8 cellular contexts compared by ENCODE assay signal in genomic region chr3:20041197-20041780, GRCh38. TPM values are rescaled to one million over a fixed set of nuclear protein-coding genes. Genes with fewer than 3 reads are reported as not detected.
A peak's percentile ranks its signal among the peaks of the same experiment; 100 is the strongest.
DNase-seq lines count a peak whose midpoint lies in the region; ATAC-seq, FAIRE-seq and TF ChIP-seq lines count a peak whose summit lies in the region.

No MANE protein-coding gene starts in this region.

- DNase-seq in EH (ENCODE audit: low read depth) (peak; percentile 77), SK-N-SH (peak; percentile 80), Right ventricle myocardium superior (peak; percentile 95), pancreas (peak; percentile 84 to 93 (median 88)), tibial nerve (ENCODE audit: low spot score in 2 of 2) (peak; percentile 83 to 88)
- DNase-seq in Jurkat, Clone E6-1 (ENCODE audit: low read depth, low spot score) = peak; percentile 62
- DNase-seq in activated naive CD8-positive, alpha-beta T cell treated with anti-CD3 and anti-CD28 coated beads for 36 hours = peak; percentile 77

- peak overlapping the region; percentile 52 for H2AFZ ChIP-seq in SK-N-SH (ENCODE audit: low read depth)

- no peaks in the 10 kb centered on the region for H3K79me2 ChIP-seq in SK-N-SH (ENCODE audit: insufficient read depth)

- H3K4me3 Mint-ChIP-seq in activated naive CD8-positive, alpha-beta T cell treated with anti-CD3 and anti-CD28 coated beads for 36 hours = peak overlapping the region; percentile 85

- H3K27me3 ChIP-seq in SK-N-SH (ENCODE audit: insufficient read depth) (no peaks in the 10 kb centered on the region), pancreas (no peaks in the 10 kb centered on the region), tibial nerve (no peaks in the 10 kb centered on the region)

- H3K36me3 Mint-ChIP-seq in activated naive CD8-positive, alpha-beta T cell treated with anti-CD3 and anti-CD28 coated beads for 36 hours = no peaks in the 10 kb centered on the region

- peaks cover 50% of the 10 kb centered on the region for H3K4me1 Mint-ChIP-seq in activated naive CD8-positive, alpha-beta T cell treated with anti-CD3 and anti-CD28 coated beads for 36 hours

- no peak for FAIRE-seq in pancreas (lab: Jason Lieb, UNC)

- peaks cover 11% of the 10 kb centered on the region for H3F3A ChIP-seq in SK-N-SH (replicated peaks; ENCODE audit: insufficient read depth)

- no peak for TF ChIP-seq RAD21 in SK-N-SH (IDR thresholded peaks at IDR 0.05; ENCODE audit: low read length)

- POLR2A ChIA-PET in SK-N-SH (lab: Yijun Ruan, JAX) = interaction anchor here (0.8 kb wide), 1 partner anchor 11 kb away, joined by 3 read pairs; no protein-coding TSS in a partner anchor

- peak overlapping the region; percentile 78 for H3K4me2 ChIP-seq in SK-N-SH

- CTCF ChIA-PET in SK-N-SH (lab: Yijun Ruan, JAX) = interaction anchor here (0.6 to 1.8 kb wide), 8 partner anchors 9 to 1901 kb away, joined by 3 to 4 read pairs (median 3); no protein-coding TSS in a partner anchor

- peaks cover 5% of the 10 kb centered on the region; the same call in 1 of the 2 replicates for H4K20me1 ChIP-seq in SK-N-SH (ENCODE audit: insufficient read depth)

- peak; percentile 54 to 62 for TF ChIP-seq POLR2A in tibial nerve (IDR thresholded peaks at IDR 0.05)

- TF ChIP-seq CTCF in SK-N-SH (IDR thresholded peaks at IDR 0.05) = no peak
- no peak for TF ChIP-seq CTCF in pancreas (IDR thresholded peaks at IDR 0.05)
- TF ChIP-seq CTCF in tibial nerve (IDR thresholded peaks at IDR 0.05) = no peak

- WGBS in SK-N-SH (ENCODE audit: low lambda C conversion rate) = 9% methylated on average over 12 of the region's 28 CpGs
- WGBS in pancreas, 2 donors = 0 to 1% methylated on average over 27 to 28 of the region's 28 CpGs
- 0 to 2% methylated on average over 27 to 28 of the region's 28 CpGs for WGBS in tibial nerve, 2 donors

- H3K36me3 ChIP-seq in SK-N-SH (replicated peaks in 1 of 2; ENCODE audit: control insufficient read depth in 1 of 2, insufficient read depth in 2 of 2, low read length in 1 of 2) (no peaks in the 10 kb centered on the region), pancreas (no peaks in the 10 kb centered on the region), tibial nerve (no peaks in the 10 kb centered on the region)

- no peaks in the 10 kb centered on the region for H3K9me2 ChIP-seq in SK-N-SH

- H3K27ac Mint-ChIP-seq in activated naive CD8-positive, alpha-beta T cell treated with anti-CD3 and anti-CD28 coated beads for 36 hours = peak overlapping the region; percentile 84

- H3K9ac ChIP-seq in SK-N-SH = peak overlapping the region; percentile 27; the same call in 1 of the 2 replicates

- no peak overlapping the region; a peak in 1 of 4 replicates for H3K27ac ChIP-seq in SK-N-SH (ENCODE audit: low read depth in 2 of 2, low read length in 1 of 2)
- peak overlapping the region; percentile 68 to 98 (median 92) for H3K27ac ChIP-seq in pancreas
- peak overlapping the region; percentile 92 to 99 (median 98) for H3K27ac ChIP-seq in tibial nerve

- H3K27me3 Mint-ChIP-seq in activated naive CD8-positive, alpha-beta T cell treated with anti-CD3 and anti-CD28 coated beads for 36 hours = no peaks in the 10 kb centered on the region

- H3K9me3 ChIP-seq in SK-N-SH (no peaks in the 10 kb centered on the region), pancreas (no peaks in the 10 kb centered on the region), tibial nerve (no peaks in the 10 kb centered on the region)

- TF ChIP-seq EP300 in SK-N-SH (IDR thresholded peaks at IDR 0.05; ENCODE audit: borderline replicate concordance in 1 of 2, low read depth in 1 of 2, low read length in 1 of 2) (peak in 1 of 2 experiments; percentile 39; a peak in 1 of 4 replicates), tibial nerve (IDR thresholded peaks at IDR 0.05) (peak in 1 of 2 donors; percentile 84)

- intact Hi-C loops in Right ventricle myocardium superior (cut with DNase I) = loop anchor here (5.0 to 10.0 kb wide), 2 partner anchors 94 to 144 kb away; partner anchors contain the start of genes RAB5A and SGO1
- intact Hi-C loops in pancreas (cut with DNase I) = no loop called here

- ATAC-seq in GM21717 (IDR thresholded peaks at IDR 0.05; ENCODE audit: unreplicated experiment) = peak; percentile 54
- ATAC-seq in Right ventricle myocardium superior (ENCODE audit: poor library complexity) = peak; percentile 85
- ATAC-seq in pancreas = peak; percentile 72 to 85 (median 80)

- no peaks in the 10 kb centered on the region for H3K9me3 Mint-ChIP-seq in activated naive CD8-positive, alpha-beta T cell treated with anti-CD3 and anti-CD28 coated beads for 36 hours

- peaks cover 5 to 21% of the 10 kb centered on the region in 2 experiments; a peak in 2 of 4 replicates for H3K4me1 ChIP-seq in SK-N-SH (ENCODE audit: control insufficient read depth in 1 of 2, insufficient read depth in 2 of 2, low read depth in 1 of 2, low read length in 1 of 2)
- peaks cover 0 to 34% (median 21%) of the 10 kb centered on the region in 3 donors for H3K4me1 ChIP-seq in pancreas
- H3K4me1 ChIP-seq in tibial nerve = peaks cover 0 to 51% (median 37%) of the 10 kb centered on the region in 4 donors

- peak overlapping the region; percentile 68 for H3K4me3 ChIP-seq in Jurkat, Clone E6-1 (ENCODE audit: low read length)
- H3K4me3 ChIP-seq in SK-N-SH (ENCODE audit: low read depth in 2 of 2, low read length in 1 of 2) (peak overlapping the region; percentile 66 to 77), pancreas (peak overlapping the region; percentile 49 to 84 (median 70)), tibial nerve (peak overlapping the region; percentile 76 to 97 (median 88))

TF ChIP-seq in SK-N-SH, 30 proteins besides CTCF, POLR2A, EP300 and RAD21 (continues in another document):
- TF ChIP-seq NFIC (IDR thresholded peaks at IDR 0.05; ENCODE audit: borderline replicate concordance) (no peak), REST (IDR thresholded peaks at IDR 0.05; ENCODE audit: low read depth, low read length) (no peak), MEF2A (IDR thresholded peaks at IDR 0.05; ENCODE audit: borderline replicate concordance, low read depth) (no peak), ELF1 (IDR thresholded peaks at IDR 0.05) (no peak), JUND (IDR thresholded peaks at IDR 0.05) (no peak), MXI1 (IDR thresholded peaks at IDR 0.05; ENCODE audit: low read depth, low read length) (peak; percentile 96), GABPA (IDR thresholded peaks at IDR 0.05; ENCODE audit: low read depth) (no peak; the same call in 1 of the 2 replicates), GATA2 (CRISPR knock-in tag; IDR thresholded peaks at IDR 0.05) (no peak), SIN3A (IDR thresholded peaks at IDR 0.05; ENCODE audit: borderline replicate concordance, low read depth, low read length) (peak; percentile 97)

RNA-seq across cellular contexts. Expression of gene KAT2B, which starts 1.0 kb away (rescaled TPM):
- 11.3 TPM for polyA plus RNA-seq in Jurkat, Clone E6-1 (2012; ENCODE audit: insufficient read depth, insufficient read length)
- polyA plus RNA-seq in SK-N-SH (2012; rRNA removed) = 2.1 and 2.8 TPM in 2 replicates
- polyA plus RNA-seq in SK-N-SH (2012; cell fraction: cytosol; rRNA removed) = 3.1 and 3.4 TPM in 2 replicates
- 1.5 and 3.0 TPM in 2 replicates for polyA plus RNA-seq in SK-N-SH (2012; cell fraction: nucleus; rRNA removed)
- 10 to 100 TPM; 11.7 to 17.0 TPM for total RNA-seq in activated naive CD8-positive, alpha-beta T cell treated with anti-CD3 and anti-CD28 coated beads for 36 hours
- 117 TPM for total RNA-seq in Right ventricle myocardium superior
- total RNA-seq in pancreas = 10 to 100 TPM; 13.1 to 21.6 (median 16.0) TPM
- 10 to 100 TPM in 1 of 2 donors, 1 to 10 TPM in 1; 8.2 to 14.4 TPM for polyA plus RNA-seq in pancreas
- total RNA-seq in tibial nerve = 10 to 100 TPM; 34.5 to 87.2 (median 60.1) TPM

RNA-seq across cellular contexts. Expression of gene PP2D1, which starts 29.2 kb away (rescaled TPM):
- polyA plus RNA-seq in Jurkat, Clone E6-1 (2012; ENCODE audit: insufficient read depth, insufficient read length) = not detected
- polyA plus RNA-seq in SK-N-SH (2012; rRNA removed) = not detected in 2 replicates
- not detected in 2 replicates for polyA plus RNA-seq in SK-N-SH (2012; cell fraction: cytosol; rRNA removed)
- polyA plus RNA-seq in SK-N-SH (2012; cell fraction: nucleus; rRNA removed) = not detected in 2 replicates
- not detected for total RNA-seq in activated naive CD8-positive, alpha-beta T cell treated with anti-CD3 and anti-CD28 coated beads for 36 hours
- not detected for total RNA-seq in Right ventricle myocardium superior
- not detected for total RNA-seq in pancreas
- not detected for polyA plus RNA-seq in pancreas
- not detected for total RNA-seq in tibial nerve

Comparison
In these comparisons a context has a peak if more than half of its experiments do, and no peak if none do; other contexts are left out.
1. H3K27ac ChIP-seq: peak in pancreas (4 of 4) and tibial nerve (4 of 4); none in SK-N-SH (0 of 2).
2. Peak in every context shown above with its lines, with median percentiles within 50 percentile points of each other: DNase-seq, ATAC-seq and H3K4me3 ChIP-seq.